In genomic region chr19:14006085-14006765, GRCh38 we compare ENCODE assay signal across 8 cellular contexts. TPM values are rescaled to one million over a fixed set of nuclear protein-coding genes. Genes with fewer than 3 reads are reported as not detected.
DNase-seq lines count a peak whose midpoint lies in the region; ATAC-seq and TF ChIP-seq lines count a peak whose summit lies in the region.

Gene RFX1 (minus strand): TSS chr19:14006320. CDS start chr19:13993843, 12,477 bp downstream.

- H3K9me3 ChIP-seq in Panc1 (ENCODE audit: control insufficient read depth, insufficient read depth, low read depth, low read length): no peaks in the 10 kb centered on the region
- no peaks in the 10 kb centered on the region for H3K9me3 ChIP-seq in mucosa of descending colon

- H4K20me1 ChIP-seq in KMS-11 (ENCODE audit: insufficient read depth): no peaks in the 10 kb centered on the region

- H3K27ac Mint-ChIP-seq in activated T-cell treated with anti-CD3 and anti-CD28 coated beads, Interleukin-2, amount 50 U/mL, for 24 hours: peak within 1 kb of the TSS; percentile 99

- peaks cover 44% of the 10 kb centered on the region for H3K4me1 Mint-ChIP-seq in activated T-cell treated with anti-CD3 and anti-CD28 coated beads, Interleukin-2, amount 50 U/mL, for 24 hours (ENCODE audit: low read depth)

- H3K27ac ChIP-seq in KMS-11: peak within 1 kb of the TSS; percentile 97
- H3K27ac ChIP-seq in Panc1 (ENCODE audit: low read length): peak within 1 kb of the TSS; percentile 91

- H3K4me3 ChIP-seq in KMS-11 (IDR thresholded peaks at IDR 0.05; ENCODE audit: insufficient read depth, low read depth, low read length) (no peak within 1 kb of the TSS), Panc1 (ENCODE audit: low read depth in 2 of 2, low read length in 2 of 2) (peak within 1 kb of the TSS; percentile 66 to 69), epithelial cell of proximal tubule (ENCODE audit: low read depth, low read length) (peak within 1 kb of the TSS; percentile 86), mucosa of descending colon (peak within 1 kb of the TSS; percentile 42)

- ATAC-seq in GM21786 (IDR thresholded peaks at IDR 0.05; ENCODE audit: unreplicated experiment) (peak; percentile 71), Panc1 (peak; percentile 90), mucosa of descending colon (peak; percentile 83)

- DNase-seq in DMS114 treated with DMSO at 0.1 percent for 48 hours (lab: John Stamatoyannopoulos, UW; ENCODE audit: unreplicated experiment) (peak; percentile 97), Panc1 (ENCODE audit: low read depth, low spot score) (peak; percentile 93), epithelial cell of proximal tubule (ENCODE audit: low read depth) (peak; percentile 99), mucosa of descending colon (peak; percentile 100)
- peak; percentile 100 for DNase-seq in activated T-cell treated with anti-CD3 and anti-CD28 coated beads, Interleukin-2, amount 50 U/mL, for 24 hours
- DNase-seq in stimulated activated CD8-positive, alpha-beta memory T cell treated with anti-CD3 and anti-CD28 coated beads, Interleukin-4, amount 100 ng/mL, for 24 hours (ENCODE audit: low read depth): peak; percentile 100

- CTCF ChIA-PET in Panc1 (lab: Charles Lee): no interaction called here

- H3K4me1 ChIP-seq in KMS-11 (ENCODE audit: low read depth, poor library complexity, severe bottlenecking) (peaks cover 19% of the 10 kb centered on the region), Panc1 (ENCODE audit: control insufficient read depth, insufficient read depth, low read length) (peaks cover 12% of the 10 kb centered on the region), mucosa of descending colon (ENCODE audit: low read depth) (peaks cover 16% of the 10 kb centered on the region)

- H3K4me2 ChIP-seq in KMS-11: peak within 1 kb of the TSS; percentile 89

- H3K36me3 ChIP-seq in KMS-11 (ENCODE audit: insufficient read depth): no peaks in the 10 kb centered on the region
- H3K36me3 ChIP-seq in Panc1 (ENCODE audit: control insufficient read depth, insufficient read depth, low read length): no peaks in the 10 kb centered on the region; the same call in 1 of the 2 replicates
- peaks cover 7% of the 10 kb centered on the region for H3K36me3 ChIP-seq in mucosa of descending colon (ENCODE audit: low read depth)

- no peaks in the 10 kb centered on the region for H3K27me3 ChIP-seq in KMS-11 (ENCODE audit: insufficient read depth, low read depth)
- no peaks in the 10 kb centered on the region for H3K27me3 ChIP-seq in Panc1 (ENCODE audit: control insufficient read depth, insufficient read depth, low read length)

- no peaks in the 10 kb centered on the region for H3K79me2 ChIP-seq in KMS-11 (ENCODE audit: insufficient read depth, low read depth)

- H3K4me3 Mint-ChIP-seq in activated T-cell treated with anti-CD3 and anti-CD28 coated beads, Interleukin-2, amount 50 U/mL, for 24 hours: peak within 1 kb of the TSS; percentile 90

- intact Hi-C loops in Panc1 (cut with micrococcal nuclease; ENCODE audit: unreplicated experiment) (no loop called here), mucosa of descending colon (cut with DNase I, micrococcal nuclease) (loop anchor here in 1 of 2 donors (5.0 kb wide), 1 partner anchor 111 kb away; the partner anchor contains the start of gene PRKACA)

- TF ChIP-seq CTCF in KMS-11 (conservative IDR thresholded peaks at IDR 0.05; ENCODE audit: low read depth, low read length) (no peak), Panc1 (IDR thresholded peaks at IDR 0.05) (no peak), epithelial cell of proximal tubule (conservative IDR thresholded peaks at IDR 0.05; ENCODE audit: low read depth, low read length) (no peak), mucosa of descending colon (IDR thresholded peaks at IDR 0.05) (no peak)

- POLR2A ChIA-PET in Panc1 (lab: Charles Lee): no interaction called here

- peak within 1 kb of the TSS; percentile 91 for H2AFZ ChIP-seq in KMS-11 (ENCODE audit: low read depth)

- H3K36me3 Mint-ChIP-seq in activated T-cell treated with anti-CD3 and anti-CD28 coated beads, Interleukin-2, amount 50 U/mL, for 24 hours (ENCODE audit: low read depth): peaks cover 8% of the 10 kb centered on the region

- no TSS peak for BruUV-seq in Panc1 (replicated peaks; lab: Mats Ljungman, UMichigan)

- H3K9me3 Mint-ChIP-seq in activated T-cell treated with anti-CD3 and anti-CD28 coated beads, Interleukin-2, amount 50 U/mL, for 24 hours: no peaks in the 10 kb centered on the region

- H3K9ac ChIP-seq in KMS-11: peak within 1 kb of the TSS; percentile 99

- in situ Hi-C loops in Panc1 (cut with HindIII; ENCODE audit: low pct_unique_long_range_greater_than_20kb, low sequenced_read_pairs): no loop called here

- no peaks in the 10 kb centered on the region for H3K27me3 Mint-ChIP-seq in activated T-cell treated with anti-CD3 and anti-CD28 coated beads, Interleukin-2, amount 50 U/mL, for 24 hours

RNA-seq across cellular contexts. Expression of gene RFX1, which starts in this region (rescaled TPM):
- total RNA-seq in Panc1 (2021; ENCODE audit: unreplicated experiment) (15.2 TPM), epithelial cell of proximal tubule (4.2 and 4.5 TPM in 2 replicates), mucosa of descending colon (10 to 100 TPM; 15.8 to 17.9 (median 17.1) TPM)
- polyA plus RNA-seq in Panc1 (2012; ENCODE audit: insufficient read length): 31.2 TPM
